Comparison of ENCODE assay signal across 11 cellular contexts in genomic region chr12:111424189-111424792, GRCh38. TPM values are rescaled to one million over a fixed set of nuclear protein-coding genes. Genes with fewer than 3 reads are reported as not detected.
DNase-seq lines count a peak whose midpoint lies in the region; ATAC-seq lines count a peak whose summit lies in the region.
"Had no signal": no experiment of that assay in that cellular context is flagged by ENCODE, and none has a peak within 500 bp of the region (broad histone marks: within the 10 kb centered on the region; RNA-seq: fewer than 3 reads in every experiment).

No MANE protein-coding gene starts in this region.

- H3K4me1 Mint-ChIP-seq in CD8-positive, alpha-beta memory T cell, result peaks cover 50 to 69% (median 57%) of the 10 kb centered on the region in 3 donors
- peaks cover 54% of the 10 kb centered on the region for H3K4me1 Mint-ChIP-seq in activated naive CD8-positive, alpha-beta T cell (ENCODE audit: low read depth)
- peaks cover 56 to 64% of the 10 kb centered on the region in 2 donors for H3K4me1 Mint-ChIP-seq in immature natural killer cell
- H3K4me1 Mint-ChIP-seq: brain had no signal

- H3K36me3 Mint-ChIP-seq in CD8-positive, alpha-beta memory T cell, result peaks cover 0 to 29% (median 8%) of the 10 kb centered on the region in 3 donors
- no peaks in the 10 kb centered on the region for H3K36me3 Mint-ChIP-seq in activated naive CD8-positive, alpha-beta T cell
- peaks cover 0 to 6% (median 0%) of the 10 kb centered on the region in 3 donors for H3K36me3 Mint-ChIP-seq in immature natural killer cell

- no peak overlapping the region for H3K4me3 ChIP-seq in ACC112 (ENCODE audit: low read depth, low read length)
- H3K4me3 ChIP-seq in CD8-positive, alpha-beta memory T cell (ENCODE audit: low read length), result no peak overlapping the region

- H3K4me1 ChIP-seq in ACC112 (ENCODE audit: control insufficient read depth, insufficient read depth, low read length, unreplicated experiment), result peaks cover 57% of the 10 kb centered on the region
- peaks cover 54% of the 10 kb centered on the region for H3K4me1 ChIP-seq in CD8-positive, alpha-beta memory T cell (ENCODE audit: insufficient read depth, low read length)

- POLR2A ChIA-PET in CD8-positive, alpha-beta memory T cell (lab: Charles Lee), result interaction anchor here (1.0 kb wide), 1 partner anchor 14 kb away, joined by 3 read pairs; no protein-coding TSS in a partner anchor

- peaks cover 25% of the 10 kb centered on the region; the same call in 1 of the 2 replicates for H3K36me3 ChIP-seq in ACC112 (ENCODE audit: insufficient read depth, low read length)
- H3K36me3 ChIP-seq in CD8-positive, alpha-beta memory T cell (ENCODE audit: insufficient read depth, low read length), result peaks cover 12% of the 10 kb centered on the region

- no peak for ATAC-seq in GM18870 (IDR thresholded peaks at IDR 0.05; ENCODE audit: unreplicated experiment)

- H3K9me3 ChIP-seq in CD8-positive, alpha-beta memory T cell (ENCODE audit: low read length), result no peaks in the 10 kb centered on the region

- CTCF ChIA-PET in CD8-positive, alpha-beta memory T cell (lab: Charles Lee), result interaction anchor here (1.2 to 7.4 kb wide), 6 partner anchors 11 to 27 kb away, joined by 3 to 69 read pairs (median 11); no protein-coding TSS in a partner anchor

- no peaks in the 10 kb centered on the region for H3K9me3 Mint-ChIP-seq in CD8-positive, alpha-beta memory T cell
- H3K9me3 Mint-ChIP-seq in activated naive CD8-positive, alpha-beta T cell (ENCODE audit: low read depth), result no peaks in the 10 kb centered on the region
- no peaks in the 10 kb centered on the region for H3K9me3 Mint-ChIP-seq in immature natural killer cell
- H3K9me3 Mint-ChIP-seq: brain had no signal

- H3K27ac ChIP-seq in ACC112 (ENCODE audit: low read depth, low read length), result peak overlapping the region; percentile 76
- no peak overlapping the region for H3K27ac ChIP-seq in CD8-positive, alpha-beta memory T cell (ENCODE audit: low read depth, low read length)

- peak overlapping the region; percentile 77 to 100 (median 97) for H3K27ac Mint-ChIP-seq in CD8-positive, alpha-beta memory T cell
- no peak overlapping the region for H3K27ac Mint-ChIP-seq in activated naive CD8-positive, alpha-beta T cell
- peak overlapping the region; percentile 94 to 100 (median 98) for H3K27ac Mint-ChIP-seq in immature natural killer cell
- H3K27ac Mint-ChIP-seq: brain had no signal

- peaks cover 96% of the 10 kb centered on the region for H3K79me2 ChIP-seq in ACC112 (ENCODE audit: control insufficient read depth, insufficient read depth, low read length, unreplicated experiment)

- no peak overlapping the region for H2AFZ ChIP-seq in ACC112 (ENCODE audit: low read length, unreplicated experiment)

- H3K27me3 Mint-ChIP-seq in CD8-positive, alpha-beta memory T cell, result no peaks in the 10 kb centered on the region
- H3K27me3 Mint-ChIP-seq in activated naive CD8-positive, alpha-beta T cell, result no peaks in the 10 kb centered on the region
- H3K27me3 Mint-ChIP-seq in immature natural killer cell (ENCODE audit: low read depth in 3 of 3), result peaks cover 4 to 12% (median 8%) of the 10 kb centered on the region in 3 donors

- DNase-seq in CD8-positive, alpha-beta memory T cell, result no peak
- DNase-seq in immature natural killer cell (no peak), GF-D8 (lab: John Stamatoyannopoulos, UW) (no peak), DMS114 treated with DMSO at 0.1 percent for 48 hours (lab: John Stamatoyannopoulos, UW; ENCODE audit: unreplicated experiment) (no peak)
- DNase-seq in activated CD4-positive, CD25-positive, alpha-beta regulatory T cell treated with anti-CD3 and anti-CD28 coated beads, Interleukin-2, amount 50 U/mL, for 72 hours, result no peak
- DNase-seq: activated CD8-positive, alpha-beta memory T cell treated with anti-CD3 and anti-CD28 coated beads, Interleukin-2, amount 50 U/mL, for 4 hours; substantia nigra had no signal

- peak overlapping the region in 2 of 7 donors; percentile 6 to 64 for H3K4me3 Mint-ChIP-seq in CD8-positive, alpha-beta memory T cell
- peak overlapping the region; percentile 27 for H3K4me3 Mint-ChIP-seq in activated naive CD8-positive, alpha-beta T cell
- H3K4me3 Mint-ChIP-seq in immature natural killer cell, result peak overlapping the region in 4 of 5 donors; percentile 14 to 71 (median 42)
- H3K4me3 Mint-ChIP-seq: brain had no signal

- no peaks in the 10 kb centered on the region for H3K27me3 ChIP-seq in ACC112 (ENCODE audit: insufficient read depth, low read length)
- H3K27me3 ChIP-seq in CD8-positive, alpha-beta memory T cell (ENCODE audit: insufficient read depth, low read length, poor library complexity, severe bottlenecking), result no peaks in the 10 kb centered on the region

RNA-seq across cellular contexts. Expression of gene SH2B3, which starts 18.6 kb away (rescaled TPM):
- total RNA-seq in CD8-positive, alpha-beta memory T cell, result 10 to 100 TPM; 46.8 to 48.9 TPM
- 11.1 TPM for polyA plus RNA-seq in CD8-positive, alpha-beta memory T cell
- polyA plus RNA-seq in immature natural killer cell, result 10 to 100 TPM in 1 of 3 donors, 1 to 10 TPM in 1, under 1 TPM in 1; 0.08 to 13.5 (median 5.3) TPM

RNA-seq across cellular contexts. Expression of gene PHETA1, which starts 55.4 kb away (rescaled TPM):
- 1 to 10 TPM; 3.8 to 3.9 TPM for total RNA-seq in CD8-positive, alpha-beta memory T cell
- polyA plus RNA-seq in CD8-positive, alpha-beta memory T cell, result 1.8 TPM
- 1 to 10 TPM; 2.0 to 5.5 (median 2.1) TPM for polyA plus RNA-seq in immature natural killer cell
